ENCODE assay signal across 10 cellular contexts in the genomic region with DNA sequence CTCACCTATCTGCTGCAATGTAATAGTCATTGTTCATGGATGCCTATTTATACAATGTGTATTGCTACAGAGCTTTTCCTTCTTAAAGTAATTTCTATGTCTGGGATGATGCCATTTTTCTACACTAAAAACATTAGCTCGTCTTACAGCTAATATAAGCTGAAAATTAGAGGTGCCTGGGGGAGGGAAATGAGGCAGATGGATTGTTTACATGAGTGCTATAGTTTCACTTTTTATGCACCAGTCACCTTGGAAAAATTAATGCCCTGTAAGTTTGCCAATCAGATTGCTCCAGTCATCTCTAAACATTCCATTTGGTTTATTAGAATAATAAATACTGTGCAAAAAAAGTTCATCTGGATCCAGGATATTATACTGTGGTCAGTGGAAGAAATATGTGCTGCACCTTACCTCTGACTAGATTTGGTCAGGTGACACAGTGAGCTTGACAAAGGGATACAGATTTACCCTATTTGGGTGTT.
DNase-seq lines count a peak whose midpoint lies in the region; ATAC-seq and TF ChIP-seq lines count a peak whose summit lies in the region.
"Had no signal": no experiment of that assay in that cellular context is flagged by ENCODE, and none has a peak within 500 bp of the region (broad histone marks: within the 10 kb centered on the region; RNA-seq: fewer than 3 reads in every experiment).

No MANE protein-coding gene starts in this region.

- H3K27me3 ChIP-seq in GM23248 (replicated peaks; ENCODE audit: insufficient read depth) (no peaks in the 10 kb centered on the region), lower lobe of right lung (ENCODE audit: low read depth) (no peaks in the 10 kb centered on the region)

- H3K9me3 Mint-ChIP-seq in stimulated activated memory B cell treated with anti-CD40 and anti-IgM and Interleukin-4, amounts not matched to agents 10 μg/mL and 1 μg/mL and 100 μg/mL, for 72 hours: no peaks in the 10 kb centered on the region
- no peaks in the 10 kb centered on the region for H3K9me3 Mint-ChIP-seq in activated CD4-positive, alpha-beta memory T cell treated with anti-CD3 and anti-CD28 coated beads, Interleukin-2, amount 10 ng/mL, durations not matched to agents 7 days and 5 days

- H3K9me2 ChIP-seq in GM23248 (ENCODE audit: insufficient read depth): no peaks in the 10 kb centered on the region

- H3K27ac Mint-ChIP-seq in stimulated activated memory B cell treated with anti-CD40 and anti-IgM and Interleukin-4, amounts not matched to agents 10 μg/mL and 1 μg/mL and 100 μg/mL, for 72 hours: peak overlapping the region; percentile 93
- H3K27ac Mint-ChIP-seq in activated CD4-positive, alpha-beta memory T cell treated with anti-CD3 and anti-CD28 coated beads, Interleukin-2, amount 10 ng/mL, durations not matched to agents 7 days and 5 days: no peak overlapping the region

- POLR2A ChIA-PET in activated CD4-positive, alpha-beta memory T cell treated with anti-CD3 and anti-CD28 coated beads, Interleukin-2, amount 10 ng/mL, durations not matched to agents 7 days and 5 days (lab: Charles Lee): no interaction called here

- peak overlapping the region; percentile 57 for H3K4me2 ChIP-seq in GM23248 (ENCODE audit: unreplicated experiment)

- ATAC-seq in stimulated activated memory B cell treated with anti-CD40 and anti-IgM and Interleukin-4, amounts not matched to agents 10 μg/mL and 1 μg/mL and 100 μg/mL, for 72 hours: no peak
- no peak for ATAC-seq in lower lobe of right lung

- intact Hi-C loops in lower lobe of right lung (cut with DNase I): no loop called here

- no peak overlapping the region for H3K9ac ChIP-seq in GM23248

- H3K4me1 ChIP-seq in GM23248 (ENCODE audit: insufficient read depth) (peaks cover 32% of the 10 kb centered on the region), lower lobe of right lung (peaks cover 17% of the 10 kb centered on the region)

- CTCF ChIA-PET in activated CD4-positive, alpha-beta memory T cell treated with anti-CD3 and anti-CD28 coated beads, Interleukin-2, amount 10 ng/mL, durations not matched to agents 7 days and 5 days (lab: Charles Lee): no interaction called here

- H3K4me3 ChIP-seq in GM23248 (no peak overlapping the region), lower lobe of right lung (no peak overlapping the region)

- H3K79me2 ChIP-seq in GM23248 (ENCODE audit: insufficient read depth): no peaks in the 10 kb centered on the region

- peaks cover 12% of the 10 kb centered on the region for H3F3A ChIP-seq in GM23248 (ENCODE audit: insufficient read depth)

- peak overlapping the region; percentile 20; the same call in 1 of the 2 replicates for H3K27ac ChIP-seq in GM23248
- peak overlapping the region; percentile 75 for H3K27ac ChIP-seq in VCaP
- no peak overlapping the region for H3K27ac ChIP-seq in lower lobe of right lung

- H3K4me1 Mint-ChIP-seq in stimulated activated memory B cell treated with anti-CD40 and anti-IgM and Interleukin-4, amounts not matched to agents 10 μg/mL and 1 μg/mL and 100 μg/mL, for 72 hours: peaks cover 70% of the 10 kb centered on the region
- H3K4me1 Mint-ChIP-seq in activated CD4-positive, alpha-beta memory T cell treated with anti-CD3 and anti-CD28 coated beads, Interleukin-2, amount 10 ng/mL, durations not matched to agents 7 days and 5 days: peaks cover 8% of the 10 kb centered on the region

- H3K9me3 ChIP-seq in GM23248 (ENCODE audit: low read depth) (no peaks in the 10 kb centered on the region), lower lobe of right lung (no peaks in the 10 kb centered on the region)

- in situ Hi-C loops in GM23248 (cut with MboI): loop anchor here (10.0 kb wide), 2 partner anchors 429 to 529 kb away; no protein-coding TSS in a partner anchor

- no peak overlapping the region for H2AFZ ChIP-seq in GM23248

- no peaks in the 10 kb centered on the region for H3K27me3 Mint-ChIP-seq in stimulated activated memory B cell treated with anti-CD40 and anti-IgM and Interleukin-4, amounts not matched to agents 10 μg/mL and 1 μg/mL and 100 μg/mL, for 72 hours
- H3K27me3 Mint-ChIP-seq in activated CD4-positive, alpha-beta memory T cell treated with anti-CD3 and anti-CD28 coated beads, Interleukin-2, amount 10 ng/mL, durations not matched to agents 7 days and 5 days: no peaks in the 10 kb centered on the region

- H3K36me3 Mint-ChIP-seq in stimulated activated memory B cell treated with anti-CD40 and anti-IgM and Interleukin-4, amounts not matched to agents 10 μg/mL and 1 μg/mL and 100 μg/mL, for 72 hours: peaks cover 27% of the 10 kb centered on the region
- H3K36me3 Mint-ChIP-seq in activated CD4-positive, alpha-beta memory T cell treated with anti-CD3 and anti-CD28 coated beads, Interleukin-2, amount 10 ng/mL, durations not matched to agents 7 days and 5 days (ENCODE audit: low read depth): no peaks in the 10 kb centered on the region

- no peaks in the 10 kb centered on the region for H4K20me1 ChIP-seq in GM23248 (ENCODE audit: insufficient read depth)

- TF ChIP-seq CTCF in VCaP (conservative IDR thresholded peaks at IDR 0.05) (no peak), lower lobe of right lung (IDR thresholded peaks at IDR 0.05) (no peak)

- peak; percentile 66 for DNase-seq in GM23248
- peak; percentile 64 for DNase-seq in fibroblast of the conjunctiva (ENCODE audit: low read depth)
- DNase-seq in activated CD4-positive, alpha-beta memory T cell treated with anti-CD3 and anti-CD28 coated beads, Interleukin-2, amount 10 ng/mL, durations not matched to agents 7 days and 5 days: no peak
- DNase-seq in lower lobe of right lung: no peak
- no peak for DNase-seq in NK-92 (lab: John Stamatoyannopoulos, UW; ENCODE audit: unreplicated experiment)
- DNase-seq: NCI-H1092; stimulated activated CD4-positive, alpha-beta T cell treated with anti-CD3 and anti-CD28 coated beads, Interleukin-4, amount 100 ng/mL, for 1 hour; substantia nigra had no signal

- H3K36me3 ChIP-seq in GM23248 (ENCODE audit: low read depth): no peaks in the 10 kb centered on the region
- no peaks in the 10 kb centered on the region for H3K36me3 ChIP-seq in lower lobe of right lung

- WGBS in GM23248 (ENCODE audit: low coverage in 1 of 2, low lambda C conversion rate in 2 of 2, missing lambda C conversion rate in 2 of 2), 2 experiments: 25 to 32% methylated on average over 1 of the region's 1 CpG

- no peak overlapping the region for H3K4me3 Mint-ChIP-seq in stimulated activated memory B cell treated with anti-CD40 and anti-IgM and Interleukin-4, amounts not matched to agents 10 μg/mL and 1 μg/mL and 100 μg/mL, for 72 hours
- no peak overlapping the region for H3K4me3 Mint-ChIP-seq in activated CD4-positive, alpha-beta memory T cell treated with anti-CD3 and anti-CD28 coated beads, Interleukin-2, amount 10 ng/mL, durations not matched to agents 7 days and 5 days

Comparison
In these comparisons a context has a peak if more than half of its experiments do, and no peak if none do; other contexts are left out.
1. DNase-seq: peak in GM23248 (single experiment) and fibroblast of the conjunctiva (single experiment); none in activated CD4-positive, alpha-beta memory T cell treated with anti-CD3 and anti-CD28 coated beads, Interleukin-2, amount 10 ng/mL, durations not matched to agents 7 days and 5 days (single experiment), lower lobe of right lung (single experiment) and NK-92 (single experiment).